25 cellular contexts compared by ENCODE assay signal in genomic region chr1:116290920-116291465, GRCh38.
"Had no signal": no experiment of that assay in that cellular context is flagged by ENCODE, and none has a peak within 500 bp of the region (broad histone marks: within the 10 kb centered on the region; RNA-seq: fewer than 3 reads in every experiment).

No MANE protein-coding gene starts in this region.

- ATAC-seq: activated CD8-positive, alpha-beta T cell treated with anti-CD3 and anti-CD28 coated beads, Interleukin-2, amount 10 ng/mL, durations not matched to agents 7 days and 5 days; activated naive CD4-positive, alpha-beta T cell treated with anti-CD3 and anti-CD28 coated beads, Interleukin-2, amount 50 U/mL, for 72 hours; activated naive CD8-positive, alpha-beta T cell treated with anti-CD3 and anti-CD28 coated beads, Interleukin-2, amount 50 U/mL, for 24 hours; T-helper 17 cell; WTC11 had no signal

- H3K27me3 Mint-ChIP-seq: activated naive CD8-positive, alpha-beta T cell treated with anti-CD3 and anti-CD28 coated beads, Interleukin-2, amount 50 U/mL, for 24 hours had no signal

- H3K9me3 Mint-ChIP-seq: activated naive CD8-positive, alpha-beta T cell treated with anti-CD3 and anti-CD28 coated beads, Interleukin-2, amount 50 U/mL, for 24 hours; activated T-helper 1 cell treated with anti-CD3 and anti-CD28 coated beads, Interleukin-12 subunit alpha, Interleukin-12 subunit beta, Interleukin-2, Interleukin-4 antibody, amounts not matched to agents 30 ng/mL and 10 ng/mL and 1 ng/mL, durations not matched to agents 14 hours and 24 hours and 36 hours; WTC11 had no signal

- H3K36me3 Mint-ChIP-seq: activated naive CD4-positive, alpha-beta T cell treated with anti-CD3 and anti-CD28 coated beads, Interleukin-2, amount 50 U/mL, for 72 hours; IgD-negative memory B cell; WTC11 had no signal

- H3K27ac Mint-ChIP-seq: activated CD8-positive, alpha-beta T cell treated with anti-CD3 and anti-CD28 coated beads, Interleukin-2, amount 10 ng/mL, durations not matched to agents 7 days and 5 days; activated naive CD4-positive, alpha-beta T cell treated with anti-CD3 and anti-CD28 coated beads, Interleukin-2, amount 50 U/mL, for 72 hours; activated naive CD8-positive, alpha-beta T cell treated with anti-CD3 and anti-CD28 coated beads, Interleukin-2, amount 50 U/mL, for 24 hours; activated T-helper 1 cell treated with anti-CD3 and anti-CD28 coated beads, Interleukin-12 subunit alpha, Interleukin-12 subunit beta, Interleukin-2, Interleukin-4 antibody, amounts not matched to agents 30 ng/mL and 10 ng/mL and 1 ng/mL, durations not matched to agents 14 hours and 24 hours and 36 hours; IgD-negative memory B cell; T-helper 17 cell; WTC11 had no signal

- H3K4me3 Mint-ChIP-seq: activated CD8-positive, alpha-beta T cell treated with anti-CD3 and anti-CD28 coated beads, Interleukin-2, amount 10 ng/mL, durations not matched to agents 7 days and 5 days; activated naive CD8-positive, alpha-beta T cell treated with anti-CD3 and anti-CD28 coated beads, Interleukin-2, amount 50 U/mL, for 24 hours; activated T-helper 1 cell treated with anti-CD3 and anti-CD28 coated beads, Interleukin-12 subunit alpha, Interleukin-12 subunit beta, Interleukin-2, Interleukin-4 antibody, amounts not matched to agents 30 ng/mL and 10 ng/mL and 1 ng/mL, durations not matched to agents 14 hours and 24 hours and 36 hours; IgD-negative memory B cell; T-helper 17 cell; WTC11 had no signal

- DNase-seq: activated CD4-positive, alpha-beta T cell treated with anti-CD3 and anti-CD28 coated beads for 48 hours; activated CD4-positive, alpha-beta T cell treated with anti-CD3 and anti-CD28 coated beads, Interleukin-2, amount 50 U/mL, for 4 hours; activated CD4-positive, CD25-positive, alpha-beta regulatory T cell treated with anti-CD3 and anti-CD28 coated beads, Interleukin-2, amount 50 U/mL, for 72 hours; activated CD8-positive, alpha-beta memory T cell treated with anti-CD3 and anti-CD28 coated beads, Interleukin-2, amount 50 U/mL, for 48 hours; activated CD8-positive, alpha-beta T cell treated with anti-CD3 and anti-CD28 coated beads, Interleukin-2, amount 10 ng/mL, durations not matched to agents 7 days and 5 days; activated effector memory CD4-positive, alpha-beta T cell treated with Interleukin-2 at 50 U/mL for 16 hours; activated naive CD4-positive, alpha-beta T cell treated with Interleukin-2 at 50 U/mL for 16 hours; activated naive CD8-positive, alpha-beta T cell treated with anti-CD3 and anti-CD28 coated beads, Interleukin-2, amount 50 U/mL, for 24 hours; activated T-cell treated with anti-CD3 and anti-CD28 coated beads, Interleukin-2, amount 50 U/mL, for 1 hour; amygdala; caudate nucleus; KG1; MM.1S; NCI-H1105 treated with DMSO at 0.1 percent for 48 hours; NCI-H146; NCI-H187 treated with DMSO at 0.1 percent for 48 hours; NCI-H2081 treated with DMSO at 0.1 percent for 48 hours; NCI-H524; SIG-M5; T-helper 17 cell; T-helper 9 cell had no signal

- H3K4me1 Mint-ChIP-seq: activated naive CD8-positive, alpha-beta T cell treated with anti-CD3 and anti-CD28 coated beads, Interleukin-2, amount 50 U/mL, for 24 hours; WTC11 had no signal
